Comparison of ENCODE assay signal across 2 cellular contexts in the genomic region with DNA sequence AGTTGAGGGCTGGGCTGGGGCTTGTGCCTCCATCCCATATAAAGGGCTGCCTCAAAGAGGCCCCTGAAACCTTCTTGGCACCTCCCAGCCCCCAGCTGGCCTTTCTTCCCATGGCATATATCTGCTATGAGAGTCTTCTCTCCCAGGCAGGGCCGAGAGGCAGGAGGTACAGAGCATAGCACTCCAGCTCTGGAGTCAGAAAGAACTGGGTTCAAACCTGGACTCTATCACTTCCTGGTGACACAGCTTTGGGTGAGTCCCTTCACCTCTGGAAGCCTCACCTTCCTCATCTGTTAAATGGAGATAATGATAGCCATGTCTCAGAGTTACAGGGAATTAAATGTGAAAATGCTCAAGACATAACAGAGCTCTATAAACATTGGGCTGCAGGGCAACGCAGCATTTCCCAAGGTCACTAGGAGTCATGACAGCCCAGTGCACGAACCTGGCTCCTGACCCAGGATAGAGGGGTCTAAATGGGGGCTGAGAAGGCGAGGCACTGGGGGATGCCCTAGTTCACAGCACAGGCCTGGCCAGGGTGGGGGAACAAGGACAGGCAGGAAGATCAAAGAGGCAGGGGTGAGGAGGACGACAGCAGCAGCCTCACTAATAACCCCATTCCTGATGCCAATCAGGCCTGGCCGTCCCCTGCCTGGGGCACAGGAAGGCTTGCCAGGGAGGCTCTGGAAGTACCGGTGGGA.
TF ChIP-seq lines count a peak whose summit lies in the region.

No MANE protein-coding gene starts in this region.

TF ChIP-seq in A549, 52 proteins besides CTCF, POLR2A, EP300 and RAD21:
- TF ChIP-seq KDM1A (IDR thresholded peaks at IDR 0.05; ENCODE audit: low read depth) = no peak
- no peak for TF ChIP-seq ESRRA (IDR thresholded peaks at IDR 0.05; ENCODE audit: borderline replicate concordance, low read length)
- no peak for TF ChIP-seq MYC (IDR thresholded peaks at IDR 0.05; ENCODE audit: borderline replicate concordance, low read length)
- no peak for TF ChIP-seq KDM5A (IDR thresholded peaks at IDR 0.05)
- no peak for TF ChIP-seq SMC3 (IDR thresholded peaks at IDR 0.05)
- no peak for TF ChIP-seq RNF2 (IDR thresholded peaks at IDR 0.05; ENCODE audit: borderline replicate concordance, low read depth)
- TF ChIP-seq BCL3 (IDR thresholded peaks at IDR 0.05) = no peak
- TF ChIP-seq NFE2L2 (conservative IDR thresholded peaks at IDR 0.05; ENCODE audit: low read length) = no peak
TF ChIP-seq in A549: peak in this region for 0.

TF ChIP-seq in H1, 55 proteins besides CTCF, POLR2A, EP300 and RAD21:
- TF ChIP-seq NRF1 (IDR thresholded peaks at IDR 0.05; ENCODE audit: low read depth, low read length) (no peak), CBX8 (IDR thresholded peaks at IDR 0.05; ENCODE audit: borderline replicate concordance, low read depth, low read length) (no peak), NANOG (IDR thresholded peaks at IDR 0.05; ENCODE audit: insufficient read depth, low read depth, low read length, poor library complexity, severe bottlenecking) (no peak), SRF (IDR thresholded peaks at IDR 0.05; ENCODE audit: low read depth, low read length) (no peak), SIX5 (IDR thresholded peaks at IDR 0.05; ENCODE audit: low read depth, low read length) (no peak), TAF1 (IDR thresholded peaks at IDR 0.05; ENCODE audit: low read depth, low read length) (no peak), SAP30 (IDR thresholded peaks at IDR 0.05; ENCODE audit: insufficient read depth, insufficient replicate concordance, low read length) (no peak), ATF3 (IDR thresholded peaks at IDR 0.05; ENCODE audit: insufficient read depth, low read depth, low read length) (no peak), SP2 (IDR thresholded peaks at IDR 0.05; ENCODE audit: low read length) (no peak), CHD2 (IDR thresholded peaks at IDR 0.05; ENCODE audit: low read length) (no peak), RBBP5 (IDR thresholded peaks at IDR 0.05; ENCODE audit: borderline replicate concordance, low read depth, low read length) (no peak), MAFK (IDR thresholded peaks at IDR 0.05; ENCODE audit: low read depth, low read length) (no peak), EGR1 (IDR thresholded peaks at IDR 0.05; ENCODE audit: borderline replicate concordance, low read depth, low read length) (no peak), TBP (IDR thresholded peaks at IDR 0.05; ENCODE audit: low read depth, low read length) (no peak)
- TF ChIP-seq, protein P1, sequence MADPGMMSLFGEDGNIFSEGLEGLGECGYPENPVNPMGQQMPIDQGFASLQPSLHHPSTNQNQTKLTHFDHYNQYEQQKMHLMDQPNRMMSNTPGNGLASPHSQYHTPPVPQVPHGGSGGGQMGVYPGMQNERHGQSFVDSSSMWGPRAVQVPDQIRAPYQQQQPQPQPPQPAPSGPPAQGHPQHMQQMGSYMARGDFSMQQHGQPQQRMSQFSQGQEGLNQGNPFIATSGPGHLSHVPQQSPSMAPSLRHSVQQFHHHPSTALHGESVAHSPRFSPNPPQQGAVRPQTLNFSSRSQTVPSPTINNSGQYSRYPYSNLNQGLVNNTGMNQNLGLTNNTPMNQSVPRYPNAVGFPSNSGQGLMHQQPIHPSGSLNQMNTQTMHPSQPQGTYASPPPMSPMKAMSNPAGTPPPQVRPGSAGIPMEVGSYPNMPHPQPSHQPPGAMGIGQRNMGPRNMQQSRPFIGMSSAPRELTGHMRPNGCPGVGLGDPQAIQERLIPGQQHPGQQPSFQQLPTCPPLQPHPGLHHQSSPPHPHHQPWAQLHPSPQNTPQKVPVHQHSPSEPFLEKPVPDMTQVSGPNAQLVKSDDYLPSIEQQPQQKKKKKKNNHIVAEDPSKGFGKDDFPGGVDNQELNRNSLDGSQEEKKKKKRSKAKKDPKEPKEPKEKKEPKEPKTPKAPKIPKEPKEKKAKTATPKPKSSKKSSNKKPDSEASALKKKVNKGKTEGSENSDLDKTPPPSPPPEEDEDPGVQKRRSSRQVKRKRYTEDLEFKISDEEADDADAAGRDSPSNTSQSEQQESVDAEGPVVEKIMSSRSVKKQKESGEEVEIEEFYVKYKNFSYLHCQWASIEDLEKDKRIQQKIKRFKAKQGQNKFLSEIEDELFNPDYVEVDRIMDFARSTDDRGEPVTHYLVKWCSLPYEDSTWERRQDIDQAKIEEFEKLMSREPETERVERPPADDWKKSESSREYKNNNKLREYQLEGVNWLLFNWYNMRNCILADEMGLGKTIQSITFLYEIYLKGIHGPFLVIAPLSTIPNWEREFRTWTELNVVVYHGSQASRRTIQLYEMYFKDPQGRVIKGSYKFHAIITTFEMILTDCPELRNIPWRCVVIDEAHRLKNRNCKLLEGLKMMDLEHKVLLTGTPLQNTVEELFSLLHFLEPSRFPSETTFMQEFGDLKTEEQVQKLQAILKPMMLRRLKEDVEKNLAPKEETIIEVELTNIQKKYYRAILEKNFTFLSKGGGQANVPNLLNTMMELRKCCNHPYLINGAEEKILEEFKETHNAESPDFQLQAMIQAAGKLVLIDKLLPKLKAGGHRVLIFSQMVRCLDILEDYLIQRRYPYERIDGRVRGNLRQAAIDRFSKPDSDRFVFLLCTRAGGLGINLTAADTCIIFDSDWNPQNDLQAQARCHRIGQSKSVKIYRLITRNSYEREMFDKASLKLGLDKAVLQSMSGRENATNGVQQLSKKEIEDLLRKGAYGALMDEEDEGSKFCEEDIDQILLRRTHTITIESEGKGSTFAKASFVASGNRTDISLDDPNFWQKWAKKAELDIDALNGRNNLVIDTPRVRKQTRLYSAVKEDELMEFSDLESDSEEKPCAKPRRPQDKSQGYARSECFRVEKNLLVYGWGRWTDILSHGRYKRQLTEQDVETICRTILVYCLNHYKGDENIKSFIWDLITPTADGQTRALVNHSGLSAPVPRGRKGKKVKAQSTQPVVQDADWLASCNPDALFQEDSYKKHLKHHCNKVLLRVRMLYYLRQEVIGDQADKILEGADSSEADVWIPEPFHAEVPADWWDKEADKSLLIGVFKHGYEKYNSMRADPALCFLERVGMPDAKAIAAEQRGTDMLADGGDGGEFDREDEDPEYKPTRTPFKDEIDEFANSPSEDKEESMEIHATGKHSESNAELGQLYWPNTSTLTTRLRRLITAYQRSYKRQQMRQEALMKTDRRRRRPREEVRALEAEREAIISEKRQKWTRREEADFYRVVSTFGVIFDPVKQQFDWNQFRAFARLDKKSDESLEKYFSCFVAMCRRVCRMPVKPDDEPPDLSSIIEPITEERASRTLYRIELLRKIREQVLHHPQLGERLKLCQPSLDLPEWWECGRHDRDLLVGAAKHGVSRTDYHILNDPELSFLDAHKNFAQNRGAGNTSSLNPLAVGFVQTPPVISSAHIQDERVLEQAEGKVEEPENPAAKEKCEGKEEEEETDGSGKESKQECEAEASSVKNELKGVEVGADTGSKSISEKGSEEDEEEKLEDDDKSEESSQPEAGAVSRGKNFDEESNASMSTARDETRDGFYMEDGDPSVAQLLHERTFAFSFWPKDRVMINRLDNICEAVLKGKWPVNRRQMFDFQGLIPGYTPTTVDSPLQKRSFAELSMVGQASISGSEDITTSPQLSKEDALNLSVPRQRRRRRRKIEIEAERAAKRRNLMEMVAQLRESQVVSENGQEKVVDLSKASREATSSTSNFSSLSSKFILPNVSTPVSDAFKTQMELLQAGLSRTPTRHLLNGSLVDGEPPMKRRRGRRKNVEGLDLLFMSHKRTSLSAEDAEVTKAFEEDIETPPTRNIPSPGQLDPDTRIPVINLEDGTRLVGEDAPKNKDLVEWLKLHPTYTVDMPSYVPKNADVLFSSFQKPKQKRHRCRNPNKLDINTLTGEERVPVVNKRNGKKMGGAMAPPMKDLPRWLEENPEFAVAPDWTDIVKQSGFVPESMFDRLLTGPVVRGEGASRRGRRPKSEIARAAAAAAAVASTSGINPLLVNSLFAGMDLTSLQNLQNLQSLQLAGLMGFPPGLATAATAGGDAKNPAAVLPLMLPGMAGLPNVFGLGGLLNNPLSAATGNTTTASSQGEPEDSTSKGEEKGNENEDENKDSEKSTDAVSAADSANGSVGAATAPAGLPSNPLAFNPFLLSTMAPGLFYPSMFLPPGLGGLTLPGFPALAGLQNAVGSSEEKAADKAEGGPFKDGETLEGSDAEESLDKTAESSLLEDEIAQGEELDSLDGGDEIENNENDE (IDR thresholded peaks at IDR 0.05; ENCODE audit: insufficient replicate concordance, low read length) = no peak
